2 cellular contexts compared by ENCODE assay signal in the genomic region with DNA sequence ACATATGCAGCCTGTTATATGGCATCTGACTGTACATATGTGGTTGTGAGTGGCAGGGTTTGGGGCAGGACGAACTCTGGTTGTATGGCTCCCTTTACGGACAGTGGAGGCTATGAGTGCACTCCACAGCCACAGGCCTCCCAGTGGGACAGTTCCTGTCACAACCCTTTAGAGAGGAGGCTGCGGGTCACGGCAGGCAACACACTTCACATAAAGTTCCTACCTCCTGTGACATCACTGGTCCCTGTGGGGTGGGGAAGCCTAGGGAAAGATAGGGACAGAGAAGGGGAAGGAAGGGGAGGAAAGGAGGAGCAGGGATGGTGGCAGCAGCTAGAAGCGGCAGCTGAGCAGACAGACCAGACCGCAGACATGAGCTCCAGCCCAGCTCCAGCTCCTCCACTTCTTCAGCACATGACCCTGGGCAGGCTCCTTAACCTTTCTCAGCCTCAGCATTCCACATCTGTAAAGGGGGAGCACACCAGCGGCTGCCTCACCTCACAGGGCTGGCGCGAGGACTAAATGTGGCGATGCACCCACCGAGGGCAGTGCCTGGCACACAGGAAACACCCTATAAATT.
TF ChIP-seq lines count a peak whose summit lies in the region.

No MANE protein-coding gene starts in this region.

TF ChIP-seq in WTC11, 78 proteins besides CTCF, POLR2A, EP300 and RAD21:
- no peak for TF ChIP-seq RELA (CRISPR knock-in tag; IDR thresholded peaks at IDR 0.05; ENCODE audit: borderline replicate concordance)
- no peak for TF ChIP-seq GRHL2 (CRISPR knock-in tag; IDR thresholded peaks at IDR 0.05; ENCODE audit: insufficient replicate concordance, severe bottlenecking)
- TF ChIP-seq, protein P1, sequence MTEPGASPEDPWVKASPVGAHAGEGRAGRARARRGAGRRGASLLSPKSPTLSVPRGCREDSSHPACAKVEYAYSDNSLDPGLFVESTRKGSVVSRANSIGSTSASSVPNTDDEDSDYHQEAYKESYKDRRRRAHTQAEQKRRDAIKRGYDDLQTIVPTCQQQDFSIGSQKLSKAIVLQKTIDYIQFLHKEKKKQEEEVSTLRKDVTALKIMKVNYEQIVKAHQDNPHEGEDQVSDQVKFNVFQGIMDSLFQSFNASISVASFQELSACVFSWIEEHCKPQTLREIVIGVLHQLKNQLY (CRISPR knock-in tag; IDR thresholded peaks at IDR 0.05) = no peak
- TF ChIP-seq CBFB (CRISPR knock-in tag; IDR thresholded peaks at IDR 0.05; ENCODE audit: low read depth) = no peak
- TF ChIP-seq, protein P2, sequence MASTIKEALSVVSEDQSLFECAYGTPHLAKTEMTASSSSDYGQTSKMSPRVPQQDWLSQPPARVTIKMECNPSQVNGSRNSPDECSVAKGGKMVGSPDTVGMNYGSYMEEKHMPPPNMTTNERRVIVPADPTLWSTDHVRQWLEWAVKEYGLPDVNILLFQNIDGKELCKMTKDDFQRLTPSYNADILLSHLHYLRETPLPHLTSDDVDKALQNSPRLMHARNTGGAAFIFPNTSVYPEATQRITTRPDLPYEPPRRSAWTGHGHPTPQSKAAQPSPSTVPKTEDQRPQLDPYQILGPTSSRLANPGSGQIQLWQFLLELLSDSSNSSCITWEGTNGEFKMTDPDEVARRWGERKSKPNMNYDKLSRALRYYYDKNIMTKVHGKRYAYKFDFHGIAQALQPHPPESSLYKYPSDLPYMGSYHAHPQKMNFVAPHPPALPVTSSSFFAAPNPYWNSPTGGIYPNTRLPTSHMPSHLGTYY (CRISPR knock-in tag; IDR thresholded peaks at IDR 0.05) = no peak
- no peak for TF ChIP-seq FOXJ3 (CRISPR knock-in tag; IDR thresholded peaks at IDR 0.05; ENCODE audit: borderline replicate concordance)
- TF ChIP-seq, protein P3, sequence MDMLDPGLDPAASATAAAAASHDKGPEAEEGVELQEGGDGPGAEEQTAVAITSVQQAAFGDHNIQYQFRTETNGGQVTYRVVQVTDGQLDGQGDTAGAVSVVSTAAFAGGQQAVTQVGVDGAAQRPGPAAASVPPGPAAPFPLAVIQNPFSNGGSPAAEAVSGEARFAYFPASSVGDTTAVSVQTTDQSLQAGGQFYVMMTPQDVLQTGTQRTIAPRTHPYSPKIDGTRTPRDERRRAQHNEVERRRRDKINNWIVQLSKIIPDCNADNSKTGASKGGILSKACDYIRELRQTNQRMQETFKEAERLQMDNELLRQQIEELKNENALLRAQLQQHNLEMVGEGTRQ (CRISPR knock-in tag; IDR thresholded peaks at IDR 0.05) = no peak
- no peak for TF ChIP-seq ZNF423 (CRISPR knock-in tag; IDR thresholded peaks at IDR 0.05)
- TF ChIP-seq, protein P4, sequence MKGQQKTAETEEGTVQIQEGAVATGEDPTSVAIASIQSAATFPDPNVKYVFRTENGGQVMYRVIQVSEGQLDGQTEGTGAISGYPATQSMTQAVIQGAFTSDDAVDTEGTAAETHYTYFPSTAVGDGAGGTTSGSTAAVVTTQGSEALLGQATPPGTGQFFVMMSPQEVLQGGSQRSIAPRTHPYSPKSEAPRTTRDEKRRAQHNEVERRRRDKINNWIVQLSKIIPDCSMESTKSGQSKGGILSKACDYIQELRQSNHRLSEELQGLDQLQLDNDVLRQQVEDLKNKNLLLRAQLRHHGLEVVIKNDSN (CRISPR knock-in tag; IDR thresholded peaks at IDR 0.05) = no peak
- TF ChIP-seq PRRX2 (CRISPR knock-in tag; IDR thresholded peaks at IDR 0.05) = no peak
- no peak for TF ChIP-seq ATF1 (CRISPR knock-in tag; IDR thresholded peaks at IDR 0.05)
- TF ChIP-seq ZNF121 (CRISPR knock-in tag; IDR thresholded peaks at IDR 0.05) = no peak
- TF ChIP-seq, protein P5, sequence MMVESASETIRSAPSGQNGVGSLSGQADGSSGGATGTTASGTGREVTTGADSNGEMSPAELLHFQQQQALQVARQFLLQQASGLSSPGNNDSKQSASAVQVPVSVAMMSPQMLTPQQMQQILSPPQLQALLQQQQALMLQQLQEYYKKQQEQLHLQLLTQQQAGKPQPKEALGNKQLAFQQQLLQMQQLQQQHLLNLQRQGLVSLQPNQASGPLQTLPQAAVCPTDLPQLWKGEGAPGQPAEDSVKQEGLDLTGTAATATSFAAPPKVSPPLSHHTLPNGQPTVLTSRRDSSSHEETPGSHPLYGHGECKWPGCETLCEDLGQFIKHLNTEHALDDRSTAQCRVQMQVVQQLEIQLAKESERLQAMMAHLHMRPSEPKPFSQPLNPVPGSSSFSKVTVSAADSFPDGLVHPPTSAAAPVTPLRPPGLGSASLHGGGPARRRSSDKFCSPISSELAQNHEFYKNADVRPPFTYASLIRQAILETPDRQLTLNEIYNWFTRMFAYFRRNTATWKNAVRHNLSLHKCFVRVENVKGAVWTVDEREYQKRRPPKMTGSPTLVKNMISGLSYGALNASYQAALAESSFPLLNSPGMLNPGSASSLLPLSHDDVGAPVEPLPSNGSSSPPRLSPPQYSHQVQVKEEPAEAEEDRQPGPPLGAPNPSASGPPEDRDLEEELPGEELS (CRISPR knock-in tag; IDR thresholded peaks at IDR 0.05) = no peak
- TF ChIP-seq JAZF1 (CRISPR knock-in tag; IDR thresholded peaks at IDR 0.05) = no peak
- TF ChIP-seq, protein P6, sequence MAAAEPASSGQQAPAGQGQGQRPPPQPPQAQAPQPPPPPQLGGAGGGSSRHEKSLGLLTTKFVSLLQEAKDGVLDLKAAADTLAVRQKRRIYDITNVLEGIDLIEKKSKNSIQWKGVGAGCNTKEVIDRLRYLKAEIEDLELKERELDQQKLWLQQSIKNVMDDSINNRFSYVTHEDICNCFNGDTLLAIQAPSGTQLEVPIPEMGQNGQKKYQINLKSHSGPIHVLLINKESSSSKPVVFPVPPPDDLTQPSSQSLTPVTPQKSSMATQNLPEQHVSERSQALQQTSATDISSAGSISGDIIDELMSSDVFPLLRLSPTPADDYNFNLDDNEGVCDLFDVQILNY (CRISPR knock-in tag; IDR thresholded peaks at IDR 0.05) = no peak

TF ChIP-seq in HepG2, 621 proteins besides CTCF, POLR2A, EP300 and RAD21:
- TF ChIP-seq ONECUT2 (CRISPR knock-in tag; IDR thresholded peaks at IDR 0.05) (no peak), KMT2B (CRISPR knock-in tag; IDR thresholded peaks at IDR 0.05) (no peak), ATF7 (IDR thresholded peaks at IDR 0.05) (peak; percentile 26; the same call in 1 of the 2 replicates), ATF7 (CRISPR knock-in tag; IDR thresholded peaks at IDR 0.05) (no peak)
- TF ChIP-seq, protein P7, sequence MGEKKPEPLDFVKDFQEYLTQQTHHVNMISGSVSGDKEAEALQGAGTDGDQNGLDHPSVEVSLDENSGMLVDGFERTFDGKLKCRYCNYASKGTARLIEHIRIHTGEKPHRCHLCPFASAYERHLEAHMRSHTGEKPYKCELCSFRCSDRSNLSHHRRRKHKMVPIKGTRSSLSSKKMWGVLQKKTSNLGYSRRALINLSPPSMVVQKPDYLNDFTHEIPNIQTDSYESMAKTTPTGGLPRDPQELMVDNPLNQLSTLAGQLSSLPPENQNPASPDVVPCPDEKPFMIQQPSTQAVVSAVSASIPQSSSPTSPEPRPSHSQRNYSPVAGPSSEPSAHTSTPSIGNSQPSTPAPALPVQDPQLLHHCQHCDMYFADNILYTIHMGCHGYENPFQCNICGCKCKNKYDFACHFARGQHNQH (CRISPR knock-in tag; IDR thresholded peaks at IDR 0.05) = no peak
